14 cellular contexts compared by ENCODE assay signal in genomic region chr2:216616083-216616678, GRCh38. TPM values are rescaled to one million over a fixed set of nuclear protein-coding genes. Genes with fewer than 3 reads are reported as not detected.
DNase-seq lines count a peak whose midpoint lies in the region; ATAC-seq, FAIRE-seq and TF ChIP-seq lines count a peak whose summit lies in the region.
"Had no signal": no experiment of that assay in that cellular context is flagged by ENCODE, and none has a peak within 500 bp of the region (broad histone marks: within the 10 kb centered on the region; RNA-seq: fewer than 3 reads in every experiment).

No MANE protein-coding gene starts in this region.

- CTCF ChIA-PET in K562 (lab: Yijun Ruan, JAX; ENCODE audit: low intra/inter-chr PET ratio), result no interaction called here
- CTCF ChIA-PET in CD8-positive, alpha-beta memory T cell (lab: Charles Lee), result no interaction called here

- POLR2A ChIA-PET in K562 (lab: Yijun Ruan, JAX), result no interaction called here
- POLR2A ChIA-PET in CD8-positive, alpha-beta memory T cell (lab: Charles Lee), result no interaction called here

- in situ Hi-C loops in K562 (cut with MboI), result no loop called here

- H3K4me3 Mint-ChIP-seq in CD8-positive, alpha-beta memory T cell, result no peak overlapping the region
- H3K4me3 Mint-ChIP-seq: CD14-positive monocyte; CD8-positive, alpha-beta T cell had no signal

- no peak overlapping the region for H3K27ac Mint-ChIP-seq in CD8-positive, alpha-beta memory T cell
- H3K27ac Mint-ChIP-seq: CD14-positive monocyte; CD8-positive, alpha-beta T cell had no signal

- H3K36me3 ChIP-seq in K562 (ENCODE audit: control insufficient read depth, insufficient read depth, low read length) (no peaks in the 10 kb centered on the region), right lobe of liver (no peaks in the 10 kb centered on the region)
- H3K36me3 ChIP-seq in CD8-positive, alpha-beta memory T cell (ENCODE audit: insufficient read depth, low read length), result no peaks in the 10 kb centered on the region

- H3K27me3 Mint-ChIP-seq in CD8-positive, alpha-beta memory T cell, result peaks cover 6 to 38% of the 10 kb centered on the region in 2 donors

- no peaks in the 10 kb centered on the region for H3K9me1 ChIP-seq in K562 (ENCODE audit: control insufficient read depth, insufficient read depth, low read length)

- no peak for TF ChIP-seq EP300 in K562 (IDR thresholded peaks at IDR 0.05; ENCODE audit: low read length)

- DNase-seq in K562 (ENCODE audit: extremely low read depth in 1 of 4, low spot score in 3 of 4) (no peak), right lobe of liver (peak in 2 of 3 donors; percentile 64 to 83), SHP77 treated with DMSO at 0.1 percent for 48 hours (lab: John Stamatoyannopoulos, UW) (no peak), A172 (ENCODE audit: low spot score) (no peak)
- no peak for DNase-seq in CD8-positive, alpha-beta memory T cell
- DNase-seq: ACHN; Caco-2; CD8-positive, alpha-beta T cell; GF-D8; HCEC 1CT; IMR-90; KG1 had no signal

- ATAC-seq in K562, result no peak
- ATAC-seq in right lobe of liver, result peak; percentile 70 to 86 (median 78)
- ATAC-seq: CD8-positive, alpha-beta T cell had no signal

- TF ChIP-seq CTCF in C4-2B (conservative IDR thresholded peaks at IDR 0.05) (no peak), K562 (IDR thresholded peaks at IDR 0.05 in 2 of 3, conservative IDR thresholded peaks at IDR 0.05 in 1 of 3; ENCODE audit: insufficient read depth in 2 of 3, low read depth in 1 of 3, low read length in 3 of 3) (no peak), right lobe of liver (IDR thresholded peaks at IDR 0.05) (no peak)

- H3K27ac ChIP-seq in C4-2B (peak overlapping the region; percentile 72), K562 (ENCODE audit: extremely low read depth, low read depth, low read length) (no peak overlapping the region), right lobe of liver (peak overlapping the region; percentile 78 to 96 (median 96))
- H3K27ac ChIP-seq in CD8-positive, alpha-beta memory T cell (ENCODE audit: low read depth, low read length), result no peak overlapping the region

- H3K4me2 ChIP-seq in K562 (ENCODE audit: insufficient read depth, low read length), result no peak overlapping the region

- no peak for TF ChIP-seq RAD21 in K562 (CRISPR knock-in tag; conservative IDR thresholded peaks at IDR 0.05 in 1 of 2, IDR thresholded peaks at IDR 0.05 in 1 of 2)

- no peak overlapping the region for H3K9ac ChIP-seq in K562 (ENCODE audit: insufficient read depth in 1 of 2, low read depth in 2 of 2, low read length in 2 of 2)

- H4K20me1 ChIP-seq in K562 (replicated peaks; ENCODE audit: control insufficient read depth, insufficient read depth, low read length), result no peaks in the 10 kb centered on the region

- H3K4me3 ChIP-seq in K562, result no peak overlapping the region
- no peak overlapping the region for H3K4me3 ChIP-seq in right lobe of liver
- H3K4me3 ChIP-seq in CD8-positive, alpha-beta memory T cell (ENCODE audit: low read length), result no peak overlapping the region

- intact Hi-C loops in K562 (cut with micrococcal nuclease), result no loop called here
- intact Hi-C loops in right lobe of liver (cut with DNase I), result loop anchor here in 1 of 2 donors (5.0 kb wide), 1 partner anchor 44 kb away; no protein-coding TSS in a partner anchor

- H3K27me3 ChIP-seq in K562 (ENCODE audit: control insufficient read depth in 2 of 2, insufficient read depth in 2 of 2, low read length in 2 of 2), result peaks cover 0 to 5% of the 10 kb centered on the region in 2 experiments; a peak in 1 of 5 replicates
- no peaks in the 10 kb centered on the region for H3K27me3 ChIP-seq in right lobe of liver
- no peaks in the 10 kb centered on the region for H3K27me3 ChIP-seq in CD8-positive, alpha-beta memory T cell (ENCODE audit: insufficient read depth, low read length, poor library complexity, severe bottlenecking)

- H3K36me3 Mint-ChIP-seq in CD8-positive, alpha-beta memory T cell, result no peaks in the 10 kb centered on the region
- H3K36me3 Mint-ChIP-seq: CD14-positive monocyte; CD8-positive, alpha-beta T cell had no signal

- no TSS peak for BruUV-seq in K562 (replicated peaks; lab: Mats Ljungman, UMichigan)

- no peaks in the 10 kb centered on the region for H3K9me3 Mint-ChIP-seq in CD8-positive, alpha-beta memory T cell
- H3K9me3 Mint-ChIP-seq: CD8-positive, alpha-beta T cell had no signal

- TF ChIP-seq POLR2A in K562 (conservative IDR thresholded peaks at IDR 0.05), result no peak
- no peak for TF ChIP-seq POLR2A in right lobe of liver (IDR thresholded peaks at IDR 0.05)

- no peak overlapping the region for H2AFZ ChIP-seq in K562 (ENCODE audit: low read depth, low read length)

- H3K4me1 ChIP-seq in K562 (replicated peaks in 1 of 2; ENCODE audit: control insufficient read depth in 2 of 2, insufficient read depth in 2 of 2, low read length in 2 of 2) (peaks cover 4 to 6% of the 10 kb centered on the region in 2 experiments; a peak in 4 of 5 replicates), right lobe of liver (peaks cover 0 to 39% (median 10%) of the 10 kb centered on the region in 4 donors)
- H3K4me1 ChIP-seq in CD8-positive, alpha-beta memory T cell (ENCODE audit: insufficient read depth, low read length), result no peaks in the 10 kb centered on the region

- no peaks in the 10 kb centered on the region for H3K79me2 ChIP-seq in K562 (ENCODE audit: control insufficient read depth, insufficient read depth, low read length)

- no peak for FAIRE-seq in K562 (lab: Jason Lieb, UNC)

- WGBS in K562 (ENCODE audit: insufficient coverage, low coverage, missing lambda C conversion rate), result 42% methylated on average over 3 of the region's 3 CpGs
- WGBS in right lobe of liver (ENCODE audit: insufficient coverage, low coverage, low lambda C conversion rate, missing lambda C conversion rate), result 23% methylated on average over 3 of the region's 3 CpGs

- H3K9me3 ChIP-seq in K562 (replicated peaks; ENCODE audit: control insufficient read depth, insufficient read depth, low read depth, low read length) (no peaks in the 10 kb centered on the region), right lobe of liver (no peaks in the 10 kb centered on the region)
- no peaks in the 10 kb centered on the region for H3K9me3 ChIP-seq in CD8-positive, alpha-beta memory T cell (ENCODE audit: low read length)
- H3K9me3 ChIP-seq: Caco-2 had no signal

- H3K4me1 Mint-ChIP-seq in CD8-positive, alpha-beta memory T cell, result peaks cover 0 to 4% (median 0%) of the 10 kb centered on the region in 3 donors

TF ChIP-seq in K562, 482 proteins besides CTCF, POLR2A, EP300 and RAD21:
- TF ChIP-seq HDAC6 (IDR thresholded peaks at IDR 0.05; ENCODE audit: low read depth, low read length), result no peak
- TF ChIP-seq, protein P1, sequence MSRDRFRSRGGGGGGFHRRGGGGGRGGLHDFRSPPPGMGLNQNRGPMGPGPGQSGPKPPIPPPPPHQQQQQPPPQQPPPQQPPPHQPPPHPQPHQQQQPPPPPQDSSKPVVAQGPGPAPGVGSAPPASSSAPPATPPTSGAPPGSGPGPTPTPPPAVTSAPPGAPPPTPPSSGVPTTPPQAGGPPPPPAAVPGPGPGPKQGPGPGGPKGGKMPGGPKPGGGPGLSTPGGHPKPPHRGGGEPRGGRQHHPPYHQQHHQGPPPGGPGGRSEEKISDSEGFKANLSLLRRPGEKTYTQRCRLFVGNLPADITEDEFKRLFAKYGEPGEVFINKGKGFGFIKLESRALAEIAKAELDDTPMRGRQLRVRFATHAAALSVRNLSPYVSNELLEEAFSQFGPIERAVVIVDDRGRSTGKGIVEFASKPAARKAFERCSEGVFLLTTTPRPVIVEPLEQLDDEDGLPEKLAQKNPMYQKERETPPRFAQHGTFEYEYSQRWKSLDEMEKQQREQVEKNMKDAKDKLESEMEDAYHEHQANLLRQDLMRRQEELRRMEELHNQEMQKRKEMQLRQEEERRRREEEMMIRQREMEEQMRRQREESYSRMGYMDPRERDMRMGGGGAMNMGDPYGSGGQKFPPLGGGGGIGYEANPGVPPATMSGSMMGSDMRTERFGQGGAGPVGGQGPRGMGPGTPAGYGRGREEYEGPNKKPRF (IDR thresholded peaks at IDR 0.05; ENCODE audit: low read depth, low read length), result no peak
- peak; percentile 65 for TF ChIP-seq RBM25 (IDR thresholded peaks at IDR 0.05; ENCODE audit: low read depth, low read length, severe bottlenecking)
- TF ChIP-seq ZKSCAN8 (CRISPR knock-in tag; IDR thresholded peaks at IDR 0.05), result 0 out of 2 replicates have a peak, but pooled peaks have one; percentile 12
TF ChIP-seq in K562: peak in this region for 2.

RNA-seq across cellular contexts. Expression of gene IGFBP2, which starts 17.0 kb away (rescaled TPM):
- total RNA-seq in K562 (2011; cell fraction: chromatin; rRNA removed; ENCODE audit: low replicate concordance), result not detected in 2 replicates
- not detected in 2 replicates for total RNA-seq in K562 (2011; cell fraction: nucleolus; rRNA removed)
- total RNA-seq in K562 (2011; cell fraction: nucleoplasm; rRNA removed), result not detected in 2 replicates
- not detected in 2 replicates for total RNA-seq in K562 (2014; rRNA removed)
- not detected in 2 replicates for total RNA-seq in K562 (2014; rRNA removed; fragmentation: Illumina TruSeq; extraction: Trizol)
- 0.23 TPM in 1 of 2 replicates, not detected in the other for total RNA-seq in K562 (2015; rRNA removed; fragmentation: Illumina TruSeq; extraction: Trizol)
- 0.85 and 0.93 TPM in 2 replicates for total RNA-seq in K562 (2021)
- polyA plus RNA-seq in K562 (2011; rRNA removed), result not detected in 2 replicates
- 0.06 and 0.31 TPM in 2 replicates for polyA plus RNA-seq in K562 (2011; cell fraction: cytosol; rRNA removed)
- polyA plus RNA-seq in K562 (2011; cell fraction: nucleus; rRNA removed), result not detected in 2 replicates
- 0.29 and 0.76 TPM in 2 replicates for polyA plus RNA-seq in K562 (2012)
- polyA plus RNA-seq in K562 (2014; fragmentation: Illumina TruSeq; extraction: Trizol), result not detected in 2 replicates
- not detected for polyA plus RNA-seq in K562 (2014; fragmentation: Nextera tagmentation; extraction: Ambion mirVana)
- not detected in 2 replicates for polyA plus RNA-seq in K562 (2014; rRNA removed)
- polyA minus RNA-seq in K562 (2011; rRNA and poly(A)+ RNA removed), result not detected in 2 replicates
- not detected in 2 replicates for polyA minus RNA-seq in K562 (2011; cell fraction: cytosol; rRNA and poly(A)+ RNA removed)
- not detected in 2 replicates for polyA minus RNA-seq in K562 (2011; cell fraction: nucleus; rRNA and poly(A)+ RNA removed)
- total RNA-seq in right lobe of liver, result 1,000 to 10,000 TPM in 2 of 6 experiments, 100 to 1,000 TPM in 4; 276 to 1,091 (median 406) TPM
- total RNA-seq in CD8-positive, alpha-beta memory T cell, result 1 to 10 TPM in 1 of 2 experiments, under 1 TPM in 1; 0.84 to 1.1 TPM
- 1.2 TPM for polyA plus RNA-seq in CD8-positive, alpha-beta memory T cell
- 42.8 and 56.6 TPM in 2 replicates for total RNA-seq in A172 (2014; rRNA removed; shearing (Covaris generic))
- polyA plus RNA-seq: CD14-positive monocyte had no signal

Comparison
In these comparisons a context has a peak if more than half of its experiments do, and no peak if none do; other contexts are left out.
1. H3K27ac ChIP-seq: peak in C4-2B (single experiment) and right lobe of liver (3 of 3); none in K562 (single experiment) and CD8-positive, alpha-beta memory T cell (single experiment).
2. DNase-seq: peak in right lobe of liver (2 of 3); none in K562 (0 of 4), CD8-positive, alpha-beta memory T cell (0 of 5), SHP77 treated with DMSO at 0.1 percent for 48 hours (single experiment) and A172 (single experiment).
3. RNA of gene IGFBP2, which starts 17.0 kb away (total RNA-seq): 276 to 1,091 TPM in right lobe of liver and 42.8 to 56.6 TPM in A172; 0.84 to 1.1 TPM in CD8-positive, alpha-beta memory T cell and 0.23 to 0.93 TPM in K562; every median in the first group is over 10 times any median in the second.